ENCODE assay signal across 1 cellular context in genomic region chr9:35072461-35073275, GRCh38.
TF ChIP-seq lines count a peak whose summit lies in the region.

Gene VCP, minus strand, starts transcription at chr9:35072625. Its CDS starts 272 bp downstream, at chr9:35072353.

TF ChIP-seq in K562, 482 proteins besides CTCF, POLR2A, EP300 and RAD21 (continued from another document):
- TF ChIP-seq PRPF4 (IDR thresholded peaks at IDR 0.05; ENCODE audit: insufficient read depth, low read depth, low read length, poor library complexity, severe bottlenecking) (peak; percentile 19), KDM5B (IDR thresholded peaks at IDR 0.05; ENCODE audit: insufficient replicate concordance, low read depth, low read length) (peak; percentile 83), HES1 (IDR thresholded peaks at IDR 0.05; ENCODE audit: low read depth) (peak; percentile 44; the same call in 1 of the 2 replicates), ZNF175 (CRISPR knock-in tag; IDR thresholded peaks at IDR 0.05; ENCODE audit: low read depth) (no peak), DEAF1 (CRISPR knock-in tag; IDR thresholded peaks at IDR 0.05) (peak; percentile 35; the same call in 1 of the 2 replicates), ZNF140 (CRISPR knock-in tag; IDR thresholded peaks at IDR 0.05) (no peak), TAF7 (tag; IDR thresholded peaks at IDR 0.05) (peak; percentile 58; the same call in 1 of the 2 replicates), HDAC8 (tag; IDR thresholded peaks at IDR 0.05) (0 out of 2 replicates have a peak, but pooled peaks have one; percentile 1), MECOM (CRISPR knock-in tag; IDR thresholded peaks at IDR 0.05) (no peak), MEIS2 (IDR thresholded peaks at IDR 0.05; ENCODE audit: partially characterized antibody) (peak; percentile 44), ASH1L (IDR thresholded peaks at IDR 0.05; ENCODE audit: borderline replicate concordance, low read depth, partially characterized antibody) (peak; percentile 94), HNRNPL (IDR thresholded peaks at IDR 0.05; ENCODE audit: low read depth, low read length) (peak; percentile 62; the same call in 1 of the 2 replicates), ZMIZ1 (IDR thresholded peaks at IDR 0.05; ENCODE audit: low read depth in 2 of 2, low read length in 2 of 2) (no peak), KHSRP (IDR thresholded peaks at IDR 0.05) (peak; percentile 52; the same call in 1 of the 2 replicates), ETV6 (IDR thresholded peaks at IDR 0.05; ENCODE audit: borderline replicate concordance in 1 of 2, low read depth in 2 of 2, low read length in 1 of 2) (no peak), ETV6 (CRISPR knock-in tag; IDR thresholded peaks at IDR 0.05; ENCODE audit: borderline replicate concordance) (no peak), SRSF3 (IDR thresholded peaks at IDR 0.05; ENCODE audit: insufficient read depth, low read length) (no peak), E2F8 (IDR thresholded peaks at IDR 0.05; ENCODE audit: low read depth, partially characterized antibody) (no peak), EP400 (IDR thresholded peaks at IDR 0.05) (peak; percentile 72), ATF7 (IDR thresholded peaks at IDR 0.05) (0 out of 2 replicates have a peak, but pooled peaks have one; percentile 52), RBM15 (IDR thresholded peaks at IDR 0.05; ENCODE audit: insufficient read depth, low read length) (no peak), PHF8 (IDR thresholded peaks at IDR 0.05; ENCODE audit: borderline replicate concordance, low read length) (peak; percentile 74; the same call in 1 of the 2 replicates), KDM4B (IDR thresholded peaks at IDR 0.05; ENCODE audit: borderline replicate concordance in 2 of 2, low read depth in 1 of 2) (peak in 1 of 2 experiments; percentile 46; a peak in 1 of 4 replicates), JUN (IDR thresholded peaks at IDR 0.05; ENCODE audit: borderline replicate concordance, low read depth, low read length) (no peak), JUN (CRISPR knock-in tag; IDR thresholded peaks at IDR 0.05; ENCODE audit: borderline replicate concordance) (no peak), HDGF (IDR thresholded peaks at IDR 0.05) (no peak)
